In genomic region chr19:35176183-35176570, GRCh38 we compare ENCODE assay signal across 17 cellular contexts. TPM values are rescaled to one million over a fixed set of nuclear protein-coding genes. Genes with fewer than 3 reads are reported as not detected.
"Had no signal": no experiment of that assay in that cellular context is flagged by ENCODE, and none has a peak within 500 bp of the region (broad histone marks: within the 10 kb centered on the region; RNA-seq: fewer than 3 reads in every experiment).

No MANE protein-coding gene starts in this region.

- H3K4me3 Mint-ChIP-seq: natural killer cell treated with Interleukin-12 subunit alpha and Interleukin-12 subunit beta and Interleukin-15 and Interleukin-18, amount 100 ng/mL, for 72 hours had no signal

- H3K4me3 ChIP-seq: body of pancreas, colonic mucosa had no signal

- ATAC-seq: left lobe of liver; natural killer cell treated with Interleukin-12 subunit alpha and Interleukin-12 subunit beta and Interleukin-15 and Interleukin-18, amount 100 ng/mL, for 72 hours; stimulated activated naive CD8-positive, alpha-beta T cell treated with anti-CD3 and anti-CD28 coated beads, Interleukin-15, Interleukin-2, amounts not matched to agents 100 U/mL and 50 U/mL, for 24 hours had no signal

- H3K9me3 ChIP-seq: body of pancreas, colonic mucosa had no signal

- H3K27ac ChIP-seq: body of pancreas, colonic mucosa had no signal

- H3K27me3 ChIP-seq: colonic mucosa had no signal

- H3K27ac Mint-ChIP-seq: progenitor cell of endocrine pancreas had no signal

- H3K36me3 ChIP-seq: colonic mucosa had no signal

- DNase-seq: activated CD4-positive, CD25-positive, alpha-beta regulatory T cell treated with anti-CD3 and anti-CD28 coated beads, Interleukin-2, amount 50 U/mL, for 72 hours; activated naive CD4-positive, alpha-beta T cell treated with anti-CD3 and anti-CD28 coated beads, Interleukin-2, amount 50 U/mL, for 16 hours; amygdala; central memory CD4-positive, alpha-beta T cell; occipital lobe; small intestine; stimulated activated CD4-positive, alpha-beta T cell treated with anti-CD3 and anti-CD28 coated beads, Interleukin-4, amount 100 ng/mL, for 4 hours; stimulated activated naive CD8-positive, alpha-beta T cell treated with anti-CD3 and anti-CD28 coated beads, Interleukin-15, Interleukin-2, amounts not matched to agents 100 U/mL and 50 U/mL, for 24 hours; T-helper 9 cell had no signal

- H3K27me3 Mint-ChIP-seq: natural killer cell treated with Interleukin-12 subunit alpha and Interleukin-12 subunit beta and Interleukin-15 and Interleukin-18, amount 100 ng/mL, for 72 hours had no signal

- H3K36me3 Mint-ChIP-seq: natural killer cell treated with Interleukin-12 subunit alpha and Interleukin-12 subunit beta and Interleukin-15 and Interleukin-18, amount 100 ng/mL, for 72 hours had no signal

- H3K4me1 ChIP-seq: body of pancreas, colonic mucosa had no signal

RNA-seq across cellular contexts. Expression of gene FXYD5, which starts 21.6 kb away (rescaled TPM):
- total RNA-seq: occipital lobe had no signal

RNA-seq across cellular contexts. Expression of gene FXYD7, which starts 33.1 kb away (rescaled TPM):
- total RNA-seq: esophagus mucosa; lung microvascular endothelial cell; natural killer cell treated with Interleukin-12 subunit alpha and Interleukin-12 subunit beta and Interleukin-15 and Interleukin-18, amount 100 ng/mL, for 72 hours; progenitor cell of endocrine pancreas had no signal
- polyA plus RNA-seq: keratinocyte had no signal

RNA-seq across cellular contexts. Expression of gene FXYD1, which starts 37.6 kb away (rescaled TPM):
- total RNA-seq: lung microvascular endothelial cell; natural killer cell treated with Interleukin-12 subunit alpha and Interleukin-12 subunit beta and Interleukin-15 and Interleukin-18, amount 100 ng/mL, for 72 hours; occipital lobe; progenitor cell of endocrine pancreas had no signal

RNA-seq across cellular contexts. Expression of gene LGI4, which starts 41.3 kb away (rescaled TPM):
- total RNA-seq: lung microvascular endothelial cell; natural killer cell treated with Interleukin-12 subunit alpha and Interleukin-12 subunit beta and Interleukin-15 and Interleukin-18, amount 100 ng/mL, for 72 hours; progenitor cell of endocrine pancreas had no signal

RNA-seq across cellular contexts. Expression of gene FAM187B, which starts 52.4 kb away (rescaled TPM):
- total RNA-seq: body of pancreas; colonic mucosa; esophagus mucosa; left lobe of liver; lung microvascular endothelial cell; natural killer cell treated with Interleukin-12 subunit alpha and Interleukin-12 subunit beta and Interleukin-15 and Interleukin-18, amount 100 ng/mL, for 72 hours; occipital lobe; progenitor cell of endocrine pancreas had no signal
- polyA plus RNA-seq: keratinocyte, small intestine had no signal
